In the genomic region with DNA sequence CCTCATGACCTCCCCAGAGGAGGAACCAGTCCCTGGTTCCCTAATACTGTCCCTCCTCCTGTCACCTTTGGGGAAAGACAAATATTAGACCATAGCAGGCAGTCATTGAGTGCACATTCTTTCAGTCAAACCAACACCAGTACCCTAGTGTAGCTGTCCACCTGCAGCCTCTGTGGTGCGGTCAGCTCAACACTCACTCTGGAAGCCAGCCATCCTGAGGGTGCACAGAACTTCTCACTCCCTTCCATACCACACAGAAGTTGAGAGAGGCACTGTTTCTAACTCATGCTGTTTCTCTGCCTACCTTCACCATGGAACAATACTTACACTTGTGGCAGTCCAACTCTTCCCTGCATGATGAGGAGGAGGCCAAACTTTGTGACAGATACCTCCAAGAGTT, we compare ENCODE assay signal across 33 cellular contexts.
"Had no signal": no experiment of that assay in that cellular context is flagged by ENCODE, and none has a peak within 500 bp of the region (broad histone marks: within the 10 kb centered on the region; RNA-seq: fewer than 3 reads in every experiment).

No MANE protein-coding gene starts in this region.

- H3K9me3 ChIP-seq: adrenal gland, body of pancreas, colonic mucosa, esophagus squamous epithelium, gastroesophageal sphincter, heart right ventricle had no signal

- DNase-seq: activated CD4-positive, alpha-beta memory T cell treated with anti-CD3 and anti-CD28 coated beads, Interleukin-2, amount 10 ng/mL, durations not matched to agents 7 days and 5 days; activated CD4-positive, alpha-beta T cell treated with anti-CD3 and anti-CD28 coated beads for 1 hour; activated CD4-positive, alpha-beta T cell treated with anti-CD3 and anti-CD28 coated beads for 4 hours; activated CD4-positive, alpha-beta T cell treated with anti-CD3 and anti-CD28 coated beads, Interleukin-2, amount 10 ng/mL, durations not matched to agents 7 days and 5 days; activated CD4-positive, alpha-beta T cell treated with anti-CD3 and anti-CD28 coated beads, Interleukin-2, amount 50 U/mL, for 4 hours; activated CD8-positive, alpha-beta memory T cell treated with anti-CD3 and anti-CD28 coated beads, Interleukin-2, amount 10 ng/mL, durations not matched to agents 7 days and 5 days; activated CD8-positive, alpha-beta memory T cell treated with anti-CD3 and anti-CD28 coated beads, Interleukin-2, amount 50 U/mL, for 4 hours; activated effector memory CD4-positive, alpha-beta T cell treated with anti-CD3 and anti-CD28 coated beads, Interleukin-2, amount 50 U/mL, for 16 hours; activated naive CD4-positive, alpha-beta T cell treated with anti-CD3 and anti-CD28 coated beads for 36 hours; activated naive CD8-positive, alpha-beta T cell treated with anti-CD3 and anti-CD28 coated beads for 36 hours; activated naive CD8-positive, alpha-beta T cell treated with anti-CD3 and anti-CD28 coated beads, Interleukin-2, amount 50 U/mL, for 24 hours; activated T-cell treated with anti-CD3 and anti-CD28 coated beads, Interleukin-2, amount 50 U/mL, for 1 hour; activated T-cell treated with anti-CD3 and anti-CD28 coated beads, Interleukin-2, amount 50 U/mL, for 48 hours; adrenal gland; amygdala; aorta; body of pancreas; central memory CD4-positive, alpha-beta T cell; cerebellar nuclear complex; colonic mucosa; effector CD8-positive, alpha-beta T cell; esophagus squamous epithelium; foreskin melanocyte; heart right ventricle; T-helper 2 cell had no signal

- ATAC-seq: activated CD8-positive, alpha-beta memory T cell treated with anti-CD3 and anti-CD28 coated beads, Interleukin-2, amount 10 ng/mL, durations not matched to agents 7 days and 5 days; activated naive CD8-positive, alpha-beta T cell treated with anti-CD3 and anti-CD28 coated beads, Interleukin-2, amount 50 U/mL, for 24 hours; body of pancreas; gastroesophageal sphincter; heart right ventricle had no signal

- H3K27me3 Mint-ChIP-seq: activated CD8-positive, alpha-beta memory T cell treated with anti-CD3 and anti-CD28 coated beads, Interleukin-2, amount 10 ng/mL, durations not matched to agents 7 days and 5 days; activated naive CD4-positive, alpha-beta T cell treated with anti-CD3 and anti-CD28 coated beads, Interleukin-2, amount 50 U/mL, for 24 hours had no signal

- H3K9me3 Mint-ChIP-seq: activated naive CD4-positive, alpha-beta T cell treated with anti-CD3 and anti-CD28 coated beads for 36 hours; activated naive CD4-positive, alpha-beta T cell treated with anti-CD3 and anti-CD28 coated beads, Interleukin-2, amount 50 U/mL, for 24 hours; activated naive CD8-positive, alpha-beta T cell treated with anti-CD3 and anti-CD28 coated beads, Interleukin-2, amount 50 U/mL, for 24 hours; activated T-helper 1 cell treated with anti-CD3 and anti-CD28 coated beads, Interleukin-12 subunit alpha, Interleukin-12 subunit beta, Interleukin-2, Interleukin-4 antibody, amounts not matched to agents 30 ng/mL and 10 ng/mL and 1 ng/mL, durations not matched to agents 14 hours and 24 hours and 36 hours; activated T-helper 2 cell treated with anti-CD3 and anti-CD28 coated beads, Interferon-gamma antibody, Interleukin-2, Interleukin-4, amounts not matched to agents 10 μg/mL and 5 μg/mL and 100 μg/mL, durations not matched to agents 14 hours and 24 hours and 36 hours had no signal

- H3K4me1 ChIP-seq: adrenal gland, body of pancreas, colonic mucosa, esophagus squamous epithelium, gastroesophageal sphincter, heart right ventricle had no signal

- H3K27ac Mint-ChIP-seq: activated CD4-positive, alpha-beta memory T cell treated with anti-CD3 and anti-CD28 coated beads, Interleukin-2, amount 10 ng/mL, durations not matched to agents 7 days and 5 days; activated CD4-positive, alpha-beta T cell treated with anti-CD3 and anti-CD28 coated beads, Interleukin-2, amount 10 ng/mL, durations not matched to agents 7 days and 5 days; activated CD8-positive, alpha-beta memory T cell treated with anti-CD3 and anti-CD28 coated beads, Interleukin-2, amount 10 ng/mL, durations not matched to agents 7 days and 5 days; activated naive CD4-positive, alpha-beta T cell treated with anti-CD3 and anti-CD28 coated beads for 36 hours; activated naive CD4-positive, alpha-beta T cell treated with anti-CD3 and anti-CD28 coated beads, Interleukin-2, amount 50 U/mL, for 24 hours; activated naive CD8-positive, alpha-beta T cell treated with anti-CD3 and anti-CD28 coated beads for 36 hours; activated naive CD8-positive, alpha-beta T cell treated with anti-CD3 and anti-CD28 coated beads, Interleukin-2, amount 50 U/mL, for 24 hours; activated T-helper 1 cell treated with anti-CD3 and anti-CD28 coated beads, Interleukin-12 subunit alpha, Interleukin-12 subunit beta, Interleukin-2, Interleukin-4 antibody, amounts not matched to agents 30 ng/mL and 10 ng/mL and 1 ng/mL, durations not matched to agents 14 hours and 24 hours and 36 hours; activated T-helper 2 cell treated with anti-CD3 and anti-CD28 coated beads, Interferon-gamma antibody, Interleukin-2, Interleukin-4, amounts not matched to agents 10 μg/mL and 5 μg/mL and 100 μg/mL, durations not matched to agents 14 hours and 24 hours and 36 hours had no signal

- H3K36me3 ChIP-seq: adrenal gland, cardiac muscle cell, colonic mucosa, esophagus squamous epithelium, gastroesophageal sphincter, heart right ventricle had no signal

- FAIRE-seq: endometrium, endothelial cell of umbilical vein had no signal

- H3K4me3 ChIP-seq: adrenal gland, body of pancreas, cardiac muscle cell, colonic mucosa, esophagus squamous epithelium, gastroesophageal sphincter, heart right ventricle had no signal

- H3K4me1 Mint-ChIP-seq: activated CD4-positive, alpha-beta memory T cell treated with anti-CD3 and anti-CD28 coated beads, Interleukin-2, amount 10 ng/mL, durations not matched to agents 7 days and 5 days; activated CD4-positive, alpha-beta T cell treated with anti-CD3 and anti-CD28 coated beads, Interleukin-2, amount 10 ng/mL, durations not matched to agents 7 days and 5 days; activated CD8-positive, alpha-beta memory T cell treated with anti-CD3 and anti-CD28 coated beads, Interleukin-2, amount 10 ng/mL, durations not matched to agents 7 days and 5 days; activated naive CD4-positive, alpha-beta T cell treated with anti-CD3 and anti-CD28 coated beads, Interleukin-2, amount 50 U/mL, for 24 hours; activated naive CD8-positive, alpha-beta T cell treated with anti-CD3 and anti-CD28 coated beads for 36 hours; activated naive CD8-positive, alpha-beta T cell treated with anti-CD3 and anti-CD28 coated beads, Interleukin-2, amount 50 U/mL, for 24 hours had no signal

- H3K4me3 Mint-ChIP-seq: activated CD4-positive, alpha-beta memory T cell treated with anti-CD3 and anti-CD28 coated beads, Interleukin-2, amount 10 ng/mL, durations not matched to agents 7 days and 5 days; activated CD4-positive, alpha-beta T cell treated with anti-CD3 and anti-CD28 coated beads, Interleukin-2, amount 10 ng/mL, durations not matched to agents 7 days and 5 days; activated CD8-positive, alpha-beta memory T cell treated with anti-CD3 and anti-CD28 coated beads, Interleukin-2, amount 10 ng/mL, durations not matched to agents 7 days and 5 days; activated naive CD4-positive, alpha-beta T cell treated with anti-CD3 and anti-CD28 coated beads for 36 hours; activated naive CD4-positive, alpha-beta T cell treated with anti-CD3 and anti-CD28 coated beads, Interleukin-2, amount 50 U/mL, for 24 hours; activated naive CD8-positive, alpha-beta T cell treated with anti-CD3 and anti-CD28 coated beads for 36 hours; activated naive CD8-positive, alpha-beta T cell treated with anti-CD3 and anti-CD28 coated beads, Interleukin-2, amount 50 U/mL, for 24 hours; activated T-helper 1 cell treated with anti-CD3 and anti-CD28 coated beads, Interleukin-12 subunit alpha, Interleukin-12 subunit beta, Interleukin-2, Interleukin-4 antibody, amounts not matched to agents 30 ng/mL and 10 ng/mL and 1 ng/mL, durations not matched to agents 14 hours and 24 hours and 36 hours had no signal

- H3K27me3 ChIP-seq: adrenal gland, body of pancreas, cardiac muscle cell, colonic mucosa, esophagus squamous epithelium, gastroesophageal sphincter, heart right ventricle had no signal

- H3K36me3 Mint-ChIP-seq: activated naive CD4-positive, alpha-beta T cell treated with anti-CD3 and anti-CD28 coated beads, Interleukin-2, amount 50 U/mL, for 24 hours; activated naive CD8-positive, alpha-beta T cell treated with anti-CD3 and anti-CD28 coated beads for 36 hours had no signal

- H3K27ac ChIP-seq: adrenal gland, body of pancreas, cardiac muscle cell, colonic mucosa, epithelial cell of prostate, esophagus squamous epithelium, gastroesophageal sphincter, heart right ventricle had no signal
